8 cellular contexts compared by ENCODE assay signal in the genomic region with DNA sequence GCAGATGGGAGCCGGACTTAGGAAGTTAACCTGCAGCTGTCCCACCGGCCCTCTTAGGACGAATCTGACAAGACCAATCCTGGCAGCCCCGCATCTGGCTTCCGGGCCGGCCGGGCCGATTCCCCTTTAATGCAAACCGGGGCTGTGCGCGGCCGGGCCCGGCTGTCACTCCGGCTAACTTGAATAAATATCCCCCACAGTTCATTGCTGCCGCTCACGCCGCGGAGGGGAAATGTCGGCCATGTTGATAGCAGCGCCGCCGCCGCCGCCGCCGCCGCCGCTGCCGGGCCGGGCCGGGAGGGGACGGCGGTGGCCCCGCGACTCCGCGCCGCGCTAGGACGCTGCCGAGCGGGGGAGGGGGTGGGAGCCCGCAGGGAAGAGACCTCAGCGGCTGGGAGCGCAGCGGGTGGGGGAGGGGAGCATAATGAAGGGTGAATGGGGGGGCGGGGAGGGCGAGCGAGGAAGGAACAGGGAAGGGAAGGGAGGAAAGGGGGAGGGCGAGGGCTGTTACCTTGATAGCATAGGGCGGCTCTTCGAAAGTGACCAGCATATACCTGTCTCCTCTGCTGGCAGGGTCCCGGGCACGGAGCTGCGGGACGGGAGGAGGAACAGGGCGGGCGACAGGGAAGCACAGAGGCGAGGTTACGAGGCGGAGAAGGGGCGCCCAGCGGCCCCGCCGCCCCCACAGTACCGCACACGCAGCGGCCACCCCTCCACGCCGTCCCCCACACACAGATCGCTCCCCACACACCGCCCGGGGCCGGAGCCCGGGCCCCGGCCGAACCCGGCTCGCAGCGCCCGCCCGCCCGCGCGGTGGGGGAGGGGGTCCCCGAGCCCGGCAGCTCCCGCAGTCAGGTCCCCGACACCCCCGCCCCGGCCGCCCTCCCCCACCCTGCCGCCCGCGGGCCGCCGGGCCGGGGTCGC. TPM values are rescaled to one million over a fixed set of nuclear protein-coding genes. Genes with fewer than 3 reads are reported as not detected.
DNase-seq lines count a peak whose midpoint lies in the region; ATAC-seq and TF ChIP-seq lines count a peak whose summit lies in the region.

No MANE protein-coding gene starts in this region.

- peak overlapping the region; percentile 80 for H3K27ac ChIP-seq in OCI-LY1 (ENCODE audit: low read depth, low read length, poor library complexity, severe bottlenecking)
- H3K27ac ChIP-seq in epithelial cell of prostate = peak overlapping the region; percentile 91

- H3K9me3 ChIP-seq in OCI-LY1 (ENCODE audit: low read length) = peaks cover 11% of the 10 kb centered on the region; the same call in 1 of the 2 replicates

- no peaks in the 10 kb centered on the region for H3K79me2 ChIP-seq in OCI-LY1 (ENCODE audit: insufficient read depth, low read length)

- peaks cover 64% of the 10 kb centered on the region for H3K36me3 ChIP-seq in OCI-LY1 (ENCODE audit: insufficient read depth, low read length)

- peaks cover 35% of the 10 kb centered on the region for H3K4me1 ChIP-seq in OCI-LY1 (ENCODE audit: insufficient read depth, low read length, severe bottlenecking)

- peak overlapping the region; percentile 73 for H3K4me3 ChIP-seq in OCI-LY1 (ENCODE audit: low read depth, low read length, poor library complexity, severe bottlenecking)

- no peaks in the 10 kb centered on the region for H3K9me2 ChIP-seq in OCI-LY1 (ENCODE audit: low read depth, low read length)

- no peaks in the 10 kb centered on the region for H4K20me1 ChIP-seq in OCI-LY1 (ENCODE audit: insufficient read depth, low read length)

- H2AFZ ChIP-seq in OCI-LY1 (ENCODE audit: low read length) = no peak overlapping the region

- TF ChIP-seq CTCF in OCI-LY1 (IDR thresholded peaks at IDR 0.05; ENCODE audit: low read length) = no peak

- H3K27me3 ChIP-seq in OCI-LY1 (ENCODE audit: insufficient read depth, low read length) = no peaks in the 10 kb centered on the region

- ATAC-seq in GM19395 (IDR thresholded peaks at IDR 0.05; ENCODE audit: unreplicated experiment) = peak; percentile 35
- ATAC-seq in HG03571 (IDR thresholded peaks at IDR 0.05; ENCODE audit: unreplicated experiment) = peak; percentile 29

- DNase-seq in CD1c-positive myeloid dendritic cell (ENCODE audit: extremely low spot score) (peak; percentile 87), activated T-cell treated with anti-CD3 and anti-CD28 coated beads for 24 hours (ENCODE audit: low read depth) (peak; percentile 70), epithelial cell of prostate (ENCODE audit: low read depth, low spot score) (no peak), mucosa of gallbladder (ENCODE audit: low spot score) (peak; percentile 67)
- peak; percentile 62 for DNase-seq in stimulated activated CD8-positive, alpha-beta memory T cell treated with anti-CD3 and anti-CD28 coated beads, Interleukin-4, amount 100 ng/mL, for 24 hours (ENCODE audit: low read depth)

- peak overlapping the region; percentile 88 for H3K9ac ChIP-seq in OCI-LY1 (ENCODE audit: low read length)

- peak overlapping the region; percentile 88 for H3K4me2 ChIP-seq in OCI-LY1 (ENCODE audit: low read length)

- H3F3A ChIP-seq in OCI-LY1 (ENCODE audit: insufficient read depth, low read length) = no peaks in the 10 kb centered on the region

RNA-seq across cellular contexts. Expression of a gene that starts 1.1 kb away (rescaled TPM):
- total RNA-seq in mucosa of gallbladder = 28.3 TPM
